20 cellular contexts compared by ENCODE assay signal in genomic region chr5:63249960-63250359, GRCh38.
"Had no signal": no experiment of that assay in that cellular context is flagged by ENCODE, and none has a peak within 500 bp of the region (broad histone marks: within the 10 kb centered on the region; RNA-seq: fewer than 3 reads in every experiment).

No MANE protein-coding gene starts in this region.

- ATAC-seq: K562, Panc1 had no signal

- H3K4me2 ChIP-seq: KMS-11 had no signal

- H3K27ac ChIP-seq: HL-60, KMS-11, RWPE1 had no signal

- H3K9ac ChIP-seq: KMS-11 had no signal

- DNase-seq: Kasumi-1, MM.1S, NCI-H1092 treated with DMSO at 0.1 percent for 48 hours, NCI-H1436, NCI-H1694 treated with DMSO at 0.1 percent for 48 hours, NCI-H1930, NCI-H2081, NCI-H2107, NCI-H226, NCI-H446, NCI-H510A, NCI-H524 treated with DMSO at 0.1 percent for 48 hours, NCI-H69, NCI-H774, SHP77 had no signal

- H3K4me3 ChIP-seq: K562 had no signal
